8 cellular contexts compared by ENCODE assay signal in genomic region chr6:100099189-100100074, GRCh38.
DNase-seq lines count a peak whose midpoint lies in the region; ATAC-seq and TF ChIP-seq lines count a peak whose summit lies in the region.

No MANE protein-coding gene starts in this region.

- TF ChIP-seq EP300 in transverse colon (IDR thresholded peaks at IDR 0.05; ENCODE audit: low read depth): no peak

- H3K36me3 Mint-ChIP-seq in CD8-positive, alpha-beta T cell: no peaks in the 10 kb centered on the region

- no peak overlapping the region for H3K4me3 ChIP-seq in CD8-positive, alpha-beta T cell (ENCODE audit: low read depth, low read length)
- H3K4me3 ChIP-seq in Panc1 (ENCODE audit: low read depth in 2 of 2, low read length in 2 of 2): no peak overlapping the region
- no peak overlapping the region for H3K4me3 ChIP-seq in fibroblast of pulmonary artery (replicated peaks; ENCODE audit: low read depth, low read length)
- no peak overlapping the region for H3K4me3 ChIP-seq in transverse colon

- no TSS peak for BruUV-seq in Panc1 (replicated peaks; lab: Mats Ljungman, UMichigan)

- CTCF ChIA-PET in CD8-positive, alpha-beta T cell (lab: Charles Lee): interaction anchor here (2.1 kb wide), 1 partner anchor 231 kb away, joined by 17 read pairs; no protein-coding TSS in a partner anchor
- CTCF ChIA-PET in Panc1 (lab: Charles Lee): interaction anchor here (1.0 to 1.1 kb wide), 3 partner anchors 11 to 632 kb away, joined by 3 to 4 read pairs (median 3); no protein-coding TSS in a partner anchor

- no peak for TF ChIP-seq POLR2A in transverse colon (IDR thresholded peaks at IDR 0.05)

- intact Hi-C loops in CD8-positive, alpha-beta T cell (cut with DNase I, micrococcal nuclease): loop anchor here (2.0 to 10.0 kb wide), 3 partner anchors 231 to 765 kb away; no protein-coding TSS in a partner anchor
- intact Hi-C loops in Panc1 (cut with micrococcal nuclease; ENCODE audit: unreplicated experiment) (loop anchor here (1.0 kb wide), 2 partner anchors 97 to 231 kb away; no protein-coding TSS in a partner anchor), transverse colon (cut with DNase I; ENCODE audit: low total_unique reads) (no loop called here)

- WGBS in transverse colon (ENCODE audit: low coverage in 1 of 2), 2 donors: 37 to 42% methylated on average over 4 of the region's 4 CpGs

- peak; percentile 12 for TF ChIP-seq CTCF in CD8-positive, alpha-beta T cell (IDR thresholded peaks at IDR 0.05)
- peak; percentile 43; the same call in 1 of the 2 replicates for TF ChIP-seq CTCF in Panc1 (IDR thresholded peaks at IDR 0.05)
- TF ChIP-seq CTCF in fibroblast of pulmonary artery (IDR thresholded peaks at IDR 0.05; ENCODE audit: low read length, missing control alignments): peak; percentile 55
- TF ChIP-seq CTCF in transverse colon (IDR thresholded peaks at IDR 0.05): peak; percentile 28 to 52 (median 39)

- H3K27ac ChIP-seq in CD8-positive, alpha-beta T cell (ENCODE audit: low read depth, low read length): no peak overlapping the region
- no peak overlapping the region for H3K27ac ChIP-seq in Panc1 (ENCODE audit: low read length)
- no peak overlapping the region for H3K27ac ChIP-seq in transverse colon

- no peaks in the 10 kb centered on the region for H3K9me3 Mint-ChIP-seq in CD8-positive, alpha-beta T cell

- no peak overlapping the region for H3K27ac Mint-ChIP-seq in CD8-positive, alpha-beta T cell

- ATAC-seq in CD8-positive, alpha-beta T cell: no peak
- peak; percentile 54 for ATAC-seq in HG02798 (IDR thresholded peaks at IDR 0.05; ENCODE audit: poor library complexity, unreplicated experiment)
- ATAC-seq in Panc1: 0 out of 2 replicates have a peak, but pooled peaks have one; percentile 60
- ATAC-seq in GM19455 (IDR thresholded peaks at IDR 0.05; ENCODE audit: unreplicated experiment): no peak

- H3K9me3 ChIP-seq in CD8-positive, alpha-beta T cell (ENCODE audit: low read length): no peaks in the 10 kb centered on the region
- H3K9me3 ChIP-seq in Panc1 (ENCODE audit: control insufficient read depth, insufficient read depth, low read depth, low read length) (no peaks in the 10 kb centered on the region), transverse colon (no peaks in the 10 kb centered on the region)

- in situ Hi-C loops in Panc1 (cut with HindIII; ENCODE audit: low pct_unique_long_range_greater_than_20kb, low sequenced_read_pairs): no loop called here
- in situ Hi-C loops in transverse colon (cut with MboI; ENCODE audit: low pct_ligation_motif_present in 1 of 4, low pct_unique_long_range_greater_than_20kb in 1 of 4, low sequenced_read_pairs in 3 of 4): loop anchor here in 2 of 4 donors (25.0 kb wide), 1 partner anchor 563 kb away; no protein-coding TSS in a partner anchor

- H3K27me3 ChIP-seq in CD8-positive, alpha-beta T cell (ENCODE audit: insufficient read depth, low read length): no peaks in the 10 kb centered on the region
- peaks cover 6% of the 10 kb centered on the region for H3K27me3 ChIP-seq in Panc1 (ENCODE audit: control insufficient read depth, insufficient read depth, low read length)
- peaks cover 4% of the 10 kb centered on the region for H3K27me3 ChIP-seq in transverse colon

- DNase-seq in CD8-positive, alpha-beta T cell: no peak
- DNase-seq in Panc1 (ENCODE audit: low read depth, low spot score) (no peak), fibroblast of pulmonary artery (ENCODE audit: low read depth) (peak; percentile 48), transverse colon (no peak), cerebellar nuclear complex (lab: John Stamatoyannopoulos, UW) (no peak), T1000 (lab: John Stamatoyannopoulos, UW) (no peak)

- POLR2A ChIA-PET in CD8-positive, alpha-beta T cell (lab: Charles Lee): no interaction called here
- POLR2A ChIA-PET in Panc1 (lab: Charles Lee): no interaction called here

- H3K4me1 Mint-ChIP-seq in CD8-positive, alpha-beta T cell (ENCODE audit: low read depth): no peaks in the 10 kb centered on the region

- H3K4me1 ChIP-seq in CD8-positive, alpha-beta T cell (ENCODE audit: insufficient read depth, low read length): no peaks in the 10 kb centered on the region
- H3K4me1 ChIP-seq in Panc1 (ENCODE audit: control insufficient read depth, insufficient read depth, low read length): no peaks in the 10 kb centered on the region
- H3K4me1 ChIP-seq in transverse colon: no peaks in the 10 kb centered on the region

- H3K36me3 ChIP-seq in CD8-positive, alpha-beta T cell (ENCODE audit: insufficient read depth, low read length): no peaks in the 10 kb centered on the region
- H3K36me3 ChIP-seq in Panc1 (ENCODE audit: control insufficient read depth, insufficient read depth, low read length) (no peaks in the 10 kb centered on the region), transverse colon (no peaks in the 10 kb centered on the region)

- H3K27me3 Mint-ChIP-seq in CD8-positive, alpha-beta T cell (ENCODE audit: low read depth): peaks cover 4% of the 10 kb centered on the region

- H3K4me3 Mint-ChIP-seq in CD8-positive, alpha-beta T cell: no peak overlapping the region

Comparison
In these comparisons a context has a peak if more than half of its experiments do, and no peak if none do; other contexts are left out.
1. ATAC-seq: peak in HG02798 (single experiment) and Panc1 (single experiment); none in CD8-positive, alpha-beta T cell (single experiment) and GM19455 (single experiment).
2. Peak in every context shown above with its lines, with median percentiles within 50 percentile points of each other: CTCF ChIP-seq.